16 cellular contexts compared by ENCODE assay signal in genomic region chr2:205060269-205060668, GRCh38.
DNase-seq lines count a peak whose midpoint lies in the region; ATAC-seq and TF ChIP-seq lines count a peak whose summit lies in the region.
"Had no signal": no experiment of that assay in that cellular context is flagged by ENCODE, and none has a peak within 500 bp of the region (broad histone marks: within the 10 kb centered on the region; RNA-seq: fewer than 3 reads in every experiment).

No MANE protein-coding gene starts in this region.

- no peaks in the 10 kb centered on the region for H3K36me3 ChIP-seq in SJCRH30
- H3K36me3 ChIP-seq: stomach had no signal

- peaks cover 21% of the 10 kb centered on the region for H3K4me1 ChIP-seq in SJCRH30

- H3K9me3 ChIP-seq in SJCRH30 (replicated peaks), result peaks cover 7% of the 10 kb centered on the region; the same call in 1 of the 2 replicates
- H3K9me3 ChIP-seq: Caco-2 had no signal

- DNase-seq in ELR (ENCODE audit: low read depth) (peak; percentile 56), SJCRH30 (peak; percentile 6 to 63), fibroblast of mammary gland (ENCODE audit: low read depth) (peak; percentile 49), retinal pigment epithelial cell (ENCODE audit: low read depth) (peak; percentile 55), COR-L47 (lab: John Stamatoyannopoulos, UW) (no peak)
- DNase-seq in activated CD4-positive, alpha-beta T cell treated with anti-CD3 and anti-CD28 coated beads for 1 hour, result no peak
- DNase-seq: activated CD8-positive, alpha-beta memory T cell treated with anti-CD3 and anti-CD28 coated beads, Interleukin-2, amount 10 ng/mL, durations not matched to agents 7 days and 5 days; activated naive CD8-positive, alpha-beta T cell treated with anti-CD3 and anti-CD28 coated beads for 36 hours; Caco-2; NCI-H146; NCI-H748 treated with DMSO at 0.1 percent for 48 hours; SHP77; stomach had no signal

- H3K4me3 ChIP-seq in SJCRH30 (no peak overlapping the region), fibroblast of mammary gland (ENCODE audit: control insufficient read depth, low read depth, low read length) (no peak overlapping the region), retinal pigment epithelial cell (ENCODE audit: low read length) (no peak overlapping the region)
- H3K4me3 ChIP-seq: stomach had no signal

- TF ChIP-seq CTCF in fibroblast of mammary gland (conservative IDR thresholded peaks at IDR 0.05; ENCODE audit: control insufficient read depth, insufficient read depth, low read depth, low read length) (no peak), retinal pigment epithelial cell (conservative IDR thresholded peaks at IDR 0.05; ENCODE audit: low read depth, low read length) (no peak)

- peak overlapping the region; percentile 51 for H3K27ac ChIP-seq in SJCRH30
- H3K27ac ChIP-seq: stomach had no signal

- ATAC-seq in HG03039 (IDR thresholded peaks at IDR 0.05; ENCODE audit: unreplicated experiment) (no peak), GM21447 (IDR thresholded peaks at IDR 0.05; ENCODE audit: unreplicated experiment) (no peak)
- ATAC-seq: activated CD8-positive, alpha-beta memory T cell treated with anti-CD3 and anti-CD28 coated beads, Interleukin-2, amount 10 ng/mL, durations not matched to agents 7 days and 5 days; HepG2 had no signal

- no peaks in the 10 kb centered on the region for H3K27me3 ChIP-seq in SJCRH30
- H3K27me3 ChIP-seq: stomach had no signal

Comparison
In these comparisons a context has a peak if more than half of its experiments do, and no peak if none do; other contexts are left out.
1. DNase-seq: peak in ELR (single experiment), SJCRH30 (2 of 2), fibroblast of mammary gland (single experiment) and retinal pigment epithelial cell (single experiment); none in activated CD4-positive, alpha-beta T cell treated with anti-CD3 and anti-CD28 coated beads for 1 hour (single experiment) and COR-L47 (single experiment).